In the genomic region with DNA sequence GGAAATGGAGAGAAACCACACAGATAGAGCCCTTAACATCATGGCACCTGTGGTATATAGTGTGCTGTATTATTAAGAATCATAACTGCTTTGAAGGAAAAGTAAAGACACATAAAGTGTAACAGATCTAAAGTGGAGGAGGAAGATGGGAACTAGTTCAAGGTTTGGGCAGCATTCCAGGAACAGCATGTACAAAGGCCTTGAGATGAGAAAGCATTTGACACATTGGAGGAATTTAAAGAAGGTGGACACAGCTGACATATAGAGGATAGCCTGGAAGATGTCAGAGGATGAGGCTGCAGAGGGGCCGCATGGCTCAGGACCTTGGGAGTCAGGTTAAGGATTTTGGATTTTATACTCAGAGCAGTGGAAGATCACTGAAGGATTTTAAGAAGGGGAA, we compare ENCODE assay signal across 31 cellular contexts. TPM values are rescaled to one million over a fixed set of nuclear protein-coding genes. Genes with fewer than 3 reads are reported as not detected.
DNase-seq lines count a peak whose midpoint lies in the region; ATAC-seq and TF ChIP-seq lines count a peak whose summit lies in the region.
"Had no signal": no experiment of that assay in that cellular context is flagged by ENCODE, and none has a peak within 500 bp of the region (broad histone marks: within the 10 kb centered on the region; RNA-seq: fewer than 3 reads in every experiment).

No MANE protein-coding gene starts in this region.

- H3K27me3 Mint-ChIP-seq in nephron (ENCODE audit: low read depth) = peaks cover 9% of the 10 kb centered on the region
- H3K27me3 Mint-ChIP-seq: central memory CD8-positive, alpha-beta T cell; memory B cell; T-helper 17 cell had no signal

- H3K4me3 Mint-ChIP-seq in nephron = peak overlapping the region in 1 of 3 experiments; percentile 17
- H3K4me3 Mint-ChIP-seq: central memory CD8-positive, alpha-beta T cell; memory B cell; T-helper 17 cell had no signal

- H3K9me3 Mint-ChIP-seq in nephron = peaks cover 3% of the 10 kb centered on the region

- no peak for ATAC-seq in HG03520 (IDR thresholded peaks at IDR 0.05; ENCODE audit: unreplicated experiment)
- no peak for ATAC-seq in HG03521 (IDR thresholded peaks at IDR 0.05; ENCODE audit: unreplicated experiment)
- ATAC-seq: activated naive CD4-positive, alpha-beta T cell treated with anti-CD3 and anti-CD28 coated beads, Interleukin-2, amount 50 U/mL, for 72 hours; heart right ventricle; left colon; PC-3; Right ventricle myocardium inferior; SK-N-SH treated with all-trans-retinoic acid at 6 μM for 48 hours; T-helper 17 cell had no signal

- H3K27me3 ChIP-seq in esophagus squamous epithelium = no peaks in the 10 kb centered on the region
- H3K27me3 ChIP-seq: ascending aorta, heart right ventricle, neutrophil had no signal

- H3K27ac ChIP-seq in temporal lobe (ENCODE audit: low read depth, low read length) = peak overlapping the region; percentile 67
- H3K27ac ChIP-seq in esophagus squamous epithelium = no peak overlapping the region
- H3K27ac ChIP-seq: ascending aorta, C4-2B, heart right ventricle, neutrophil, psoas muscle had no signal

- DNase-seq in amniotic epithelial cell (ENCODE audit: low read depth) = peak; percentile 87
- DNase-seq in fibroblast of mammary gland (ENCODE audit: low read depth) = peak; percentile 84
- DNase-seq in NCI-H748 treated with DMSO at 0.1 percent for 48 hours (lab: John Stamatoyannopoulos, UW) = no peak
- DNase-seq in esophagus squamous epithelium (lab: John Stamatoyannopoulos, UW) = no peak
- DNase-seq: activated T-cell treated with anti-CD3 and anti-CD28 coated beads for 4 hours; Caco-2; DMS79; GF-D8; heart right ventricle; left colon; NCI-H2171 treated with DMSO at 0.1 percent for 48 hours; NCI-H510A treated with DMSO at 0.1 percent for 48 hours; NK-92 treated with Interleukin-12 subunit alpha and Interleukin-12 subunit beta, amount 100 ng/mL, for 24 hours; PC-3; psoas muscle; small intestine; T-helper 17 cell had no signal

- peaks cover 46% of the 10 kb centered on the region for H3K4me1 Mint-ChIP-seq in nephron
- H3K4me1 Mint-ChIP-seq: central memory CD8-positive, alpha-beta T cell; memory B cell; T-helper 17 cell had no signal

- no peaks in the 10 kb centered on the region for H3K36me3 ChIP-seq in esophagus squamous epithelium
- H3K36me3 ChIP-seq: ascending aorta, heart right ventricle, neutrophil had no signal

- no peaks in the 10 kb centered on the region for H3K36me3 Mint-ChIP-seq in nephron (ENCODE audit: low read depth)
- H3K36me3 Mint-ChIP-seq: memory B cell had no signal

- peak overlapping the region in 2 of 3 experiments; percentile 15 to 53 for H3K27ac Mint-ChIP-seq in nephron
- H3K27ac Mint-ChIP-seq: activated naive CD4-positive, alpha-beta T cell treated with anti-CD3 and anti-CD28 coated beads, Interleukin-2, amount 50 U/mL, for 72 hours; memory B cell; T-helper 17 cell had no signal

- intact Hi-C loops in esophagus squamous epithelium (cut with DNase I) = no loop called here

- WGBS in esophagus squamous epithelium, 2 donors = 86 to 94% methylated on average over 1 of the region's 1 CpG

- H3K4me3 ChIP-seq in fibroblast of mammary gland (ENCODE audit: control insufficient read depth, low read depth, low read length) (no peak overlapping the region), esophagus squamous epithelium (no peak overlapping the region)
- H3K4me3 ChIP-seq: ascending aorta, heart right ventricle, psoas muscle had no signal

- TF ChIP-seq CTCF in fibroblast of mammary gland (conservative IDR thresholded peaks at IDR 0.05; ENCODE audit: control insufficient read depth, insufficient read depth, low read depth, low read length) (no peak), nephron (IDR thresholded peaks at IDR 0.05; ENCODE audit: unreplicated experiment in 3 of 3) (no peak), esophagus squamous epithelium (IDR thresholded peaks at IDR 0.05) (no peak)

- H3K4me1 ChIP-seq in esophagus squamous epithelium = peaks cover 17 to 30% (median 18%) of the 10 kb centered on the region in 3 donors

- no peaks in the 10 kb centered on the region for H3K9me3 ChIP-seq in esophagus squamous epithelium
- H3K9me3 ChIP-seq: ascending aorta, Caco-2, heart right ventricle, neutrophil, psoas muscle had no signal

- TF ChIP-seq POLR2A in esophagus squamous epithelium (IDR thresholded peaks at IDR 0.05) = no peak

RNA-seq across cellular contexts. Expression of a gene that starts 39.0 kb away (rescaled TPM):
- total RNA-seq in temporal lobe (not detected), esophagus squamous epithelium (not detected)
- total RNA-seq: activated naive CD4-positive, alpha-beta T cell treated with anti-CD3 and anti-CD28 coated beads, Interleukin-2, amount 50 U/mL, for 72 hours; ascending aorta; Caco-2; dermis microvascular lymphatic vessel endothelial cell; heart right ventricle; left colon; PC-3; Right ventricle myocardium inferior; T-helper 17 cell; ureter had no signal

Comparison
In these comparisons a context has a peak if more than half of its experiments do, and no peak if none do; other contexts are left out.
1. DNase-seq: peak in amniotic epithelial cell (single experiment) and fibroblast of mammary gland (single experiment); none in NCI-H748 treated with DMSO at 0.1 percent for 48 hours (single experiment) and esophagus squamous epithelium (single experiment).